Comparison of ENCODE assay signal across 20 cellular contexts in the genomic region with DNA sequence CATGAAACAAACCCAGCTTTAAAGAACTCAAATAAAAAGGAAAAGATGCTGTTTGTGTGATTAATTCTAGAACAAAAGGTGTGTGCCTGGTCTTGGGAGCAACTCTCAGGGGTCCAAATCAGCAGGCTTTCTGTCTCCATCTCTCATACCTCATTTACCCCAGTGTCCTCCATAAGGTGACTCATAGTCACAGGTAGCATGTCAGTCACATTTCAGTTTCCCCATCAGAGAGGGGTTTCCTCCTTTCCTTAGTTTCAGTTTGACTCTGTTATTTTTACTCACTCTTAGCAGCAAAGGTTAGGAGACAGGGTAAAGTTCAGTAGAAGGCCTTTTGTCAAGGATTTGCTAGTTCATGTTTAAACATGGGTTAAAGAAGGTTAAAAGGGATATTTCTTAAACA. TPM values are rescaled to one million over a fixed set of nuclear protein-coding genes. Genes with fewer than 3 reads are reported as not detected.
DNase-seq lines count a peak whose midpoint lies in the region; ATAC-seq and TF ChIP-seq lines count a peak whose summit lies in the region.
"Had no signal": no experiment of that assay in that cellular context is flagged by ENCODE, and none has a peak within 500 bp of the region (broad histone marks: within the 10 kb centered on the region; RNA-seq: fewer than 3 reads in every experiment).

No MANE protein-coding gene starts in this region.

- in situ Hi-C loops in Caki2 (cut with HindIII; ENCODE audit: low pct_unique_long_range_greater_than_20kb, low sequenced_read_pairs) = no loop called here

- ATAC-seq in GM21423 (IDR thresholded peaks at IDR 0.05; ENCODE audit: unreplicated experiment) (peak; percentile 75), HG03469 (IDR thresholded peaks at IDR 0.05; ENCODE audit: unreplicated experiment) (peak; percentile 63), HG03025 (IDR thresholded peaks at IDR 0.05; ENCODE audit: low FRiP score, unreplicated experiment) (no peak)
- ATAC-seq: left ventricle myocardium superior had no signal

- H3K27ac ChIP-seq in tibial nerve = no peak overlapping the region
- H3K27ac ChIP-seq: coronary artery, esophagus muscularis mucosa, KMS-11, sigmoid colon, SK-N-MC, VCaP had no signal

- H3K4me1 ChIP-seq in tibial nerve = peaks cover 0 to 4% (median 0%) of the 10 kb centered on the region in 4 donors
- H3K4me1 ChIP-seq: BE2C had no signal

- H3K4me3 ChIP-seq in epithelial cell of proximal tubule (ENCODE audit: low read depth, low read length) = no peak overlapping the region
- no peak overlapping the region for H3K4me3 ChIP-seq in tibial nerve
- H3K4me3 ChIP-seq: coronary artery, esophagus muscularis mucosa, HAP-1, sigmoid colon, SK-N-MC had no signal

- no peak for TF ChIP-seq POLR2A in tibial nerve (IDR thresholded peaks at IDR 0.05)

- no peak for TF ChIP-seq EP300 in tibial nerve (IDR thresholded peaks at IDR 0.05)

- no peaks in the 10 kb centered on the region for H3K27me3 ChIP-seq in tibial nerve
- H3K27me3 ChIP-seq: BE2C, esophagus muscularis mucosa, sigmoid colon had no signal

- no peak for TF ChIP-seq CTCF in epithelial cell of proximal tubule (conservative IDR thresholded peaks at IDR 0.05; ENCODE audit: low read depth, low read length)
- no peak for TF ChIP-seq CTCF in tibial nerve (IDR thresholded peaks at IDR 0.05)

- DNase-seq in Caki2 (ENCODE audit: low read depth) = peak; percentile 65
- DNase-seq in epithelial cell of proximal tubule (ENCODE audit: low read depth) = peak; percentile 67
- no peak for DNase-seq in NCI-H510A (lab: John Stamatoyannopoulos, UW)
- DNase-seq in stimulated activated CD4-positive, alpha-beta T cell treated with anti-CD3 and anti-CD28 coated beads, Interleukin-2, amount 100 ng/mL, for 24 hours = no peak
- no peak for DNase-seq in tibial nerve (ENCODE audit: low spot score in 2 of 2)
- DNase-seq: BE2C; hypothalamus; left ventricle myocardium superior; NCI-H2029 treated with DMSO at 0.1 percent for 48 hours; NK-92 treated with Interleukin-12 subunit alpha and Interleukin-12 subunit beta, amount 100 ng/mL, for 24 hours; sigmoid colon had no signal

- no peaks in the 10 kb centered on the region for H3K9me3 ChIP-seq in tibial nerve
- H3K9me3 ChIP-seq: BE2C, esophagus muscularis mucosa, HAP-1, sigmoid colon had no signal

- no peaks in the 10 kb centered on the region for H3K36me3 ChIP-seq in tibial nerve
- H3K36me3 ChIP-seq: BE2C, esophagus muscularis mucosa, HAP-1, sigmoid colon had no signal

RNA-seq across cellular contexts. Expression of a gene that starts 46.2 kb away (rescaled TPM):
- total RNA-seq in Caki2 (2014; rRNA removed; shearing (Covaris generic); ENCODE audit: low replicate concordance) = 8.8 and 12.1 TPM in 2 replicates
- total RNA-seq in epithelial cell of proximal tubule = 30.7 and 34.0 TPM in 2 replicates
- 100 to 1,000 TPM in 2 of 4 donors, 10 to 100 TPM in 2; 76.5 to 130 (median 92.2) TPM for total RNA-seq in tibial nerve

Comparison
In these comparisons a context has a peak if more than half of its experiments do, and no peak if none do; other contexts are left out.
1. DNase-seq: peak in Caki2 (single experiment) and epithelial cell of proximal tubule (single experiment); none in NCI-H510A (single experiment), stimulated activated CD4-positive, alpha-beta T cell treated with anti-CD3 and anti-CD28 coated beads, Interleukin-2, amount 100 ng/mL, for 24 hours (0 of 2) and tibial nerve (0 of 2).